In the genomic region with DNA sequence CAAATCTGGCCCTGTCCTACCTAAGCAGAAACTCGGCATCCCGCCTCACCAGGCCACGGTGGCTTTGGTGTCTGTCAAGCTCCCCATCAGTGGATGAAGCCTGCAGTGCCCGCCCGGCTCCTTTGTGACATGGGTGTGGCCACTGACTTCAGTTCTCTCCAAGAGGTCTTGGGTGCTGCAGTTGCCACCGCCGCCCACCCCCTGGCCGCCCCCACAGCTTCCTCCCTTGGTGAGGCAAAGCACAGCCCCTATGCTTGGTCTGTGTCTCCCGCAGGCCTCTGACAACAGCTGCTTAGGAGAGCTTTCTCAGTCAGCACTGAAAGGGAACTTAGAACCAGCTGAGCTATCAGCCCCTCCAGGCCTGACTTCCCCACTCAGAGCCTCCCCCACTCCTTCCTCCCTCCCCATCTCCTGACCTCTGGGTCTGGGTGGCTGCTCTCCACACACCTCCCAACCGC, we compare ENCODE assay signal across 12 cellular contexts. TPM values are rescaled to one million over a fixed set of nuclear protein-coding genes. Genes with fewer than 3 reads are reported as not detected.
DNase-seq lines count a peak whose midpoint lies in the region; ATAC-seq lines count a peak whose summit lies in the region.
"Had no signal": no experiment of that assay in that cellular context is flagged by ENCODE, and none has a peak within 500 bp of the region (broad histone marks: within the 10 kb centered on the region; RNA-seq: fewer than 3 reads in every experiment).

No MANE protein-coding gene starts in this region.

- H4K8ac ChIP-seq in trophoblast cell (ENCODE audit: low read depth, low read length) = no peak overlapping the region

- H3K4me3 ChIP-seq in trophoblast cell (ENCODE audit: low read depth, low read length) = no peak overlapping the region
- H3K4me3 ChIP-seq: testis had no signal

- peaks cover 3% of the 10 kb centered on the region for H3K9me3 ChIP-seq in trophoblast cell (ENCODE audit: insufficient read depth, low read depth, low read length)
- H3K9me3 ChIP-seq: testis had no signal

- no CpG with 5 or more reads among the region's 10 CpGs for WGBS in trophoblast cell (ENCODE audit: extremely low coverage, insufficient coverage, insufficient read length)

- H4K12ac ChIP-seq in trophoblast cell (ENCODE audit: low read depth, low read length) = no peak overlapping the region

- H3K9ac ChIP-seq in trophoblast cell (ENCODE audit: low read length) = no peak overlapping the region

- intact Hi-C loops in sciatic nerve (cut with DNase I) = no loop called here

- no peak overlapping the region for H2BK120ac ChIP-seq in trophoblast cell (ENCODE audit: insufficient read depth, low read length, poor library complexity)

- H3K23ac ChIP-seq in trophoblast cell (ENCODE audit: low read length) = no peak overlapping the region

- ATAC-seq in GM18867 (IDR thresholded peaks at IDR 0.05; ENCODE audit: unreplicated experiment) = peak; percentile 30
- peak; percentile 31 for ATAC-seq in GM21526 (IDR thresholded peaks at IDR 0.05; ENCODE audit: low FRiP score, unreplicated experiment)
- ATAC-seq in HG03432 (IDR thresholded peaks at IDR 0.05; ENCODE audit: unreplicated experiment) = peak; percentile 37
- peak; percentile 31 for ATAC-seq in sciatic nerve

- no peak overlapping the region for H3K27ac ChIP-seq in trophoblast cell (ENCODE audit: low read depth, low read length)
- H3K27ac ChIP-seq: testis had no signal

- H3K4me2 ChIP-seq in trophoblast cell (ENCODE audit: low read length) = no peak overlapping the region

- H3K27me3 ChIP-seq in trophoblast cell (ENCODE audit: insufficient read depth, low read length) = no peaks in the 10 kb centered on the region
- H3K27me3 ChIP-seq: testis had no signal

- no peaks in the 10 kb centered on the region for H3K79me2 ChIP-seq in trophoblast cell (ENCODE audit: control insufficient read depth, insufficient read depth, low read length, poor library complexity)

- H3K4me1 ChIP-seq in trophoblast cell (ENCODE audit: control insufficient read depth in 1 of 2, insufficient read depth in 2 of 2, low read length in 2 of 2) = peaks cover 11 to 25% of the 10 kb centered on the region in 2 experiments
- H3K4me1 ChIP-seq: testis had no signal

- H2AK5ac ChIP-seq in trophoblast cell (ENCODE audit: low read length) = no peak overlapping the region

- H2AFZ ChIP-seq in trophoblast cell (ENCODE audit: insufficient read depth, low read length, poor library complexity) = no peak overlapping the region

- H3K14ac ChIP-seq in trophoblast cell (ENCODE audit: low read length) = no peak overlapping the region

- H3K4ac ChIP-seq in trophoblast cell (ENCODE audit: low read depth, low read length) = no peak overlapping the region

- H4K91ac ChIP-seq in trophoblast cell (ENCODE audit: low read depth, low read length) = no peak overlapping the region

- H3K18ac ChIP-seq in trophoblast cell (ENCODE audit: low read length) = no peak overlapping the region

- peaks cover 8% of the 10 kb centered on the region for H3K79me1 ChIP-seq in trophoblast cell (ENCODE audit: low read length)

- H2BK12ac ChIP-seq in trophoblast cell (ENCODE audit: low read length) = no peak overlapping the region

- no peak overlapping the region for H2BK5ac ChIP-seq in trophoblast cell (ENCODE audit: low read depth, low read length, poor library complexity)

- H3K36me3 ChIP-seq in trophoblast cell (ENCODE audit: control insufficient read depth in 1 of 2, insufficient read depth in 2 of 2, low read length in 2 of 2) = no peaks in the 10 kb centered on the region

- no peak for DNase-seq in sciatic nerve (ENCODE audit: low spot score)
- no peak for DNase-seq in trophoblast cell
- DNase-seq in NCI-H2171 treated with DMSO at 0.1 percent for 48 hours (lab: John Stamatoyannopoulos, UW) = no peak
- DNase-seq in NAMALWA (ENCODE audit: low spot score) = no peak
- DNase-seq: NCI-H1417 treated with DMSO at 0.1 percent for 48 hours; stimulated activated CD4-positive, alpha-beta T cell treated with anti-CD3 and anti-CD28 coated beads, Interleukin-2, amount 100 ng/mL, for 24 hours; T1000; testis had no signal

RNA-seq across cellular contexts. Expression of gene GPR55, which starts 22.9 kb away (rescaled TPM):
- 0.18 TPM for total RNA-seq in sciatic nerve
- polyA plus RNA-seq in trophoblast cell (2013) = 0.07 and 0.08 TPM in 2 replicates
- total RNA-seq: dermis microvascular lymphatic vessel endothelial cell had no signal

RNA-seq across cellular contexts. Expression of gene SPATA3, which starts 48.0 kb away (rescaled TPM):
- total RNA-seq in sciatic nerve = not detected
- polyA plus RNA-seq in trophoblast cell (2013) = 0.31 and 0.37 TPM in 2 replicates
- total RNA-seq: dermis microvascular lymphatic vessel endothelial cell had no signal
